In genomic region chr6:111301914-111302313, GRCh38 we compare ENCODE assay signal across 2 cellular contexts.
TF ChIP-seq lines count a peak whose summit lies in the region.

No MANE protein-coding gene starts in this region.

TF ChIP-seq in GM12878, 131 proteins besides CTCF, POLR2A, EP300 and RAD21 (continued from another document):
- peak; percentile 46; the same call in 1 of the 2 replicates for TF ChIP-seq MTA3 (IDR thresholded peaks at IDR 0.05; ENCODE audit: borderline replicate concordance, low read length)
- peak; percentile 48; the same call in 1 of the 2 replicates for TF ChIP-seq MEF2A (IDR thresholded peaks at IDR 0.05; ENCODE audit: insufficient read depth, low read depth, low read length)
- TF ChIP-seq FOS (IDR thresholded peaks at IDR 0.05; ENCODE audit: borderline replicate concordance, extremely low read depth, insufficient read length): no peak
- peak; percentile 4; the same call in 1 of the 2 replicates for TF ChIP-seq ATF2 (IDR thresholded peaks at IDR 0.05; ENCODE audit: low read length)
- TF ChIP-seq MEF2B (IDR thresholded peaks at IDR 0.05; ENCODE audit: partially characterized antibody, poor library complexity, severe bottlenecking): peak; percentile 19
- no peak for TF ChIP-seq MLLT1 (IDR thresholded peaks at IDR 0.05)

TF ChIP-seq in SK-N-SH, 30 proteins besides CTCF, POLR2A, EP300 and RAD21:
- TF ChIP-seq, protein P1, sequence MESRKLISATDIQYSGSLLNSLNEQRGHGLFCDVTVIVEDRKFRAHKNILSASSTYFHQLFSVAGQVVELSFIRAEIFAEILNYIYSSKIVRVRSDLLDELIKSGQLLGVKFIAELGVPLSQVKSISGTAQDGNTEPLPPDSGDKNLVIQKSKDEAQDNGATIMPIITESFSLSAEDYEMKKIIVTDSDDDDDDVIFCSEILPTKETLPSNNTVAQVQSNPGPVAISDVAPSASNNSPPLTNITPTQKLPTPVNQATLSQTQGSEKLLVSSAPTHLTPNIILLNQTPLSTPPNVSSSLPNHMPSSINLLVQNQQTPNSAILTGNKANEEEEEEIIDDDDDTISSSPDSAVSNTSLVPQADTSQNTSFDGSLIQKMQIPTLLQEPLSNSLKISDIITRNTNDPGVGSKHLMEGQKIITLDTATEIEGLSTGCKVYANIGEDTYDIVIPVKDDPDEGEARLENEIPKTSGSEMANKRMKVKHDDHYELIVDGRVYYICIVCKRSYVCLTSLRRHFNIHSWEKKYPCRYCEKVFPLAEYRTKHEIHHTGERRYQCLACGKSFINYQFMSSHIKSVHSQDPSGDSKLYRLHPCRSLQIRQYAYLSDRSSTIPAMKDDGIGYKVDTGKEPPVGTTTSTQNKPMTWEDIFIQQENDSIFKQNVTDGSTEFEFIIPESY (IDR thresholded peaks at IDR 0.05; ENCODE audit: borderline replicate concordance, low read depth): no peak
- TF ChIP-seq GATA2 (CRISPR knock-in tag; IDR thresholded peaks at IDR 0.05) (no peak), TCF12 (IDR thresholded peaks at IDR 0.05) (no peak), SMC3 (IDR thresholded peaks at IDR 0.05; ENCODE audit: low read depth, low read length) (no peak), USF2 (IDR thresholded peaks at IDR 0.05; ENCODE audit: borderline replicate concordance, low read depth, low read length) (no peak), RXRA (IDR thresholded peaks at IDR 0.05; ENCODE audit: borderline replicate concordance, low read depth) (no peak), TEAD4 (IDR thresholded peaks at IDR 0.05; ENCODE audit: borderline replicate concordance, insufficient read depth) (no peak), TAF1 (IDR thresholded peaks at IDR 0.05; ENCODE audit: borderline replicate concordance, low read depth, low read length) (no peak), NFIC (IDR thresholded peaks at IDR 0.05; ENCODE audit: borderline replicate concordance) (no peak), POLR2AphosphoS5 (IDR thresholded peaks at IDR 0.05; ENCODE audit: low read depth, low read length) (no peak), RFX5 (IDR thresholded peaks at IDR 0.05; ENCODE audit: low read length) (no peak), GABPA (IDR thresholded peaks at IDR 0.05; ENCODE audit: low read depth) (no peak), FOSL2 (IDR thresholded peaks at IDR 0.05; ENCODE audit: borderline replicate concordance, low read depth) (no peak)
- TF ChIP-seq, protein P2, sequence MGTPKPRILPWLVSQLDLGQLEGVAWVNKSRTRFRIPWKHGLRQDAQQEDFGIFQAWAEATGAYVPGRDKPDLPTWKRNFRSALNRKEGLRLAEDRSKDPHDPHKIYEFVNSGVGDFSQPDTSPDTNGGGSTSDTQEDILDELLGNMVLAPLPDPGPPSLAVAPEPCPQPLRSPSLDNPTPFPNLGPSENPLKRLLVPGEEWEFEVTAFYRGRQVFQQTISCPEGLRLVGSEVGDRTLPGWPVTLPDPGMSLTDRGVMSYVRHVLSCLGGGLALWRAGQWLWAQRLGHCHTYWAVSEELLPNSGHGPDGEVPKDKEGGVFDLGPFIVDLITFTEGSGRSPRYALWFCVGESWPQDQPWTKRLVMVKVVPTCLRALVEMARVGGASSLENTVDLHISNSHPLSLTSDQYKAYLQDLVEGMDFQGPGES (IDR thresholded peaks at IDR 0.05; ENCODE audit: low read depth, low read length): no peak
